2 cellular contexts compared by ENCODE assay signal in the genomic region with DNA sequence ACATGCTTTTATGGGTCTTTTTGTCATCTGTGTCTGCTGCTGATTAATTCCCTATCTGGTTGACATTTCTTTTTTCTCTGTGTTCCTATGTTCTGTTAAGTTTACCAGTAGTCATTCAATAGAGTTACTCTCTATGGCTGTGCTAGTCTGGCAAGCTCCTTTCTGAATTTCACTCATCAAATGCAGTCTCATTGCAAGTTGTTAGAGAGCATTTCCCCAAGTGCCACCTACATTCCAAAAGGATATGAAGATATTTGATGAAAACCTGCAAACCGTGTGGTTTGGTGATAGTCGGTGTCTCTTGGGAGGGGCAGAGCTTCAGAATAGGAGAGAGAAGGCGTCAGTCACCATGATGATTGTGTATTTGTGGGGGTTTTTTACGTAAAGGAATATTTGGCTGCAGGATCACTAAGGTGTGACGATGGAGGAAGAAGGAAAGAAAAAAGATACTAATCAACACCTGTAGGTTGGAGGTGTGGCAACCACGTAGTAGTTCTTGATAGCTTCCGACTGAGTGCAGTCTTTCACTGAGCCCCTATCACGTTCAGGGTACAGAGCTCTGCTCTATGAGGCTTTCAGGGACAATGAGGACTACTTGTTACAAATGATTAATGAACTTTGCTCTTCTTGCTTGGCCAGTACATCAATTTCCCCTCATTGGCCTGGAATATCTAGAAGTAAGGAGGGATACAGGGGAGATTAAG.
TF ChIP-seq lines count a peak whose summit lies in the region.

No MANE protein-coding gene starts in this region.

TF ChIP-seq in K562, 482 proteins besides CTCF, POLR2A, EP300 and RAD21 (continues in another document):
- no peak; the same call in 1 of the 2 replicates for TF ChIP-seq KAT7 (CRISPR knock-in tag; IDR thresholded peaks at IDR 0.05; ENCODE audit: borderline replicate concordance)
- TF ChIP-seq ZNF551 (CRISPR knock-in tag; IDR thresholded peaks at IDR 0.05): no peak
- TF ChIP-seq, protein P1, sequence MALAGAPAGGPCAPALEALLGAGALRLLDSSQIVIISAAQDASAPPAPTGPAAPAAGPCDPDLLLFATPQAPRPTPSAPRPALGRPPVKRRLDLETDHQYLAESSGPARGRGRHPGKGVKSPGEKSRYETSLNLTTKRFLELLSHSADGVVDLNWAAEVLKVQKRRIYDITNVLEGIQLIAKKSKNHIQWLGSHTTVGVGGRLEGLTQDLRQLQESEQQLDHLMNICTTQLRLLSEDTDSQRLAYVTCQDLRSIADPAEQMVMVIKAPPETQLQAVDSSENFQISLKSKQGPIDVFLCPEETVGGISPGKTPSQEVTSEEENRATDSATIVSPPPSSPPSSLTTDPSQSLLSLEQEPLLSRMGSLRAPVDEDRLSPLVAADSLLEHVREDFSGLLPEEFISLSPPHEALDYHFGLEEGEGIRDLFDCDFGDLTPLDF (CRISPR knock-in tag; IDR thresholded peaks at IDR 0.05): no peak
- TF ChIP-seq, protein P2, sequence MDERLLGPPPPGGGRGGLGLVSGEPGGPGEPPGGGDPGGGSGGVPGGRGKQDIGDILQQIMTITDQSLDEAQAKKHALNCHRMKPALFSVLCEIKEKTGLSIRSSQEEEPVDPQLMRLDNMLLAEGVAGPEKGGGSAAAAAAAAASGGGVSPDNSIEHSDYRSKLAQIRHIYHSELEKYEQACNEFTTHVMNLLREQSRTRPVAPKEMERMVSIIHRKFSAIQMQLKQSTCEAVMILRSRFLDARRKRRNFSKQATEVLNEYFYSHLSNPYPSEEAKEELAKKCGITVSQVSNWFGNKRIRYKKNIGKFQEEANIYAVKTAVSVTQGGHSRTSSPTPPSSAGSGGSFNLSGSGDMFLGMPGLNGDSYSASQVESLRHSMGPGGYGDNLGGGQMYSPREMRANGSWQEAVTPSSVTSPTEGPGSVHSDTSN (CRISPR knock-in tag; IDR thresholded peaks at IDR 0.05; ENCODE audit: low read depth): no peak
- TF ChIP-seq, protein P2 (tag; conservative IDR thresholded peaks at IDR 0.05; ENCODE audit: low read depth): peak; percentile 30; the same call in 1 of the 2 replicates
- no peak for TF ChIP-seq KDM5B (IDR thresholded peaks at IDR 0.05; ENCODE audit: insufficient replicate concordance, low read depth, low read length)
- no peak for TF ChIP-seq ZNF354B (CRISPR knock-in tag; IDR thresholded peaks at IDR 0.05)
- no peak for TF ChIP-seq NR4A1 (CRISPR knock-in tag; IDR thresholded peaks at IDR 0.05)
- no peak for TF ChIP-seq NR4A1 (tag; IDR thresholded peaks at IDR 0.05)
- TF ChIP-seq ZFPM2 (CRISPR knock-in tag; IDR thresholded peaks at IDR 0.05): 0 out of 2 replicates have a peak, but pooled peaks have one; percentile 12
- 0 out of 4 replicates have a peak, but pooled peaks of 1 of the 2 experiments have one; percentile 61 for TF ChIP-seq TEAD1 (CRISPR knock-in tag; IDR thresholded peaks at IDR 0.05)
- TF ChIP-seq NCOA4 (IDR thresholded peaks at IDR 0.05; ENCODE audit: partially characterized antibody): no peak
- no peak for TF ChIP-seq PTRF (tag; IDR thresholded peaks at IDR 0.05)
- TF ChIP-seq, protein P3, sequence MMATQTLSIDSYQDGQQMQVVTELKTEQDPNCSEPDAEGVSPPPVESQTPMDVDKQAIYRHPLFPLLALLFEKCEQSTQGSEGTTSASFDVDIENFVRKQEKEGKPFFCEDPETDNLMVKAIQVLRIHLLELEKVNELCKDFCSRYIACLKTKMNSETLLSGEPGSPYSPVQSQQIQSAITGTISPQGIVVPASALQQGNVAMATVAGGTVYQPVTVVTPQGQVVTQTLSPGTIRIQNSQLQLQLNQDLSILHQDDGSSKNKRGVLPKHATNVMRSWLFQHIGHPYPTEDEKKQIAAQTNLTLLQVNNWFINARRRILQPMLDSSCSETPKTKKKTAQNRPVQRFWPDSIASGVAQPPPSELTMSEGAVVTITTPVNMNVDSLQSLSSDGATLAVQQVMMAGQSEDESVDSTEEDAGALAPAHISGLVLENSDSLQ (IDR thresholded peaks at IDR 0.05): peak; percentile 16; the same call in 1 of the 2 replicates
- 0 out of 2 replicates have a peak, but pooled peaks have one; percentile 6 for TF ChIP-seq CTBP1 (IDR thresholded peaks at IDR 0.05; ENCODE audit: borderline replicate concordance)
- TF ChIP-seq TBL1XR1 (IDR thresholded peaks at IDR 0.05; ENCODE audit: low read length in 2 of 2): no peak
- TF ChIP-seq, protein P4, sequence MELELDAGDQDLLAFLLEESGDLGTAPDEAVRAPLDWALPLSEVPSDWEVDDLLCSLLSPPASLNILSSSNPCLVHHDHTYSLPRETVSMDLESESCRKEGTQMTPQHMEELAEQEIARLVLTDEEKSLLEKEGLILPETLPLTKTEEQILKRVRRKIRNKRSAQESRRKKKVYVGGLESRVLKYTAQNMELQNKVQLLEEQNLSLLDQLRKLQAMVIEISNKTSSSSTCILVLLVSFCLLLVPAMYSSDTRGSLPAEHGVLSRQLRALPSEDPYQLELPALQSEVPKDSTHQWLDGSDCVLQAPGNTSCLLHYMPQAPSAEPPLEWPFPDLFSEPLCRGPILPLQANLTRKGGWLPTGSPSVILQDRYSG (tag; conservative IDR thresholded peaks at IDR 0.05; ENCODE audit: low read depth): no peak
- TF ChIP-seq PRPF4 (IDR thresholded peaks at IDR 0.05; ENCODE audit: insufficient read depth, low read depth, low read length, poor library complexity, severe bottlenecking): no peak
- TF ChIP-seq RB1 (IDR thresholded peaks at IDR 0.05; ENCODE audit: low read depth): no peak
- TF ChIP-seq TAF1 (IDR thresholded peaks at IDR 0.05; ENCODE audit: control insufficient read depth, extremely low read depth, insufficient read depth, low read length, severe bottlenecking): no peak
- no peak for TF ChIP-seq ZNF316 (IDR thresholded peaks at IDR 0.05)
- TF ChIP-seq KAT2B (IDR thresholded peaks at IDR 0.05; ENCODE audit: low read depth, low read length): no peak
- TF ChIP-seq, protein P5, sequence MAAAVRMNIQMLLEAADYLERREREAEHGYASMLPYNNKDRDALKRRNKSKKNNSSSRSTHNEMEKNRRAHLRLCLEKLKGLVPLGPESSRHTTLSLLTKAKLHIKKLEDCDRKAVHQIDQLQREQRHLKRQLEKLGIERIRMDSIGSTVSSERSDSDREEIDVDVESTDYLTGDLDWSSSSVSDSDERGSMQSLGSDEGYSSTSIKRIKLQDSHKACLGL (CRISPR knock-in tag; IDR thresholded peaks at IDR 0.05; ENCODE audit: borderline replicate concordance, poor library complexity, severe bottlenecking): no peak
- TF ChIP-seq POLR2H (tag; IDR thresholded peaks at IDR 0.05; ENCODE audit: low read depth): no peak

TF ChIP-seq in SK-N-SH treated with all-trans-retinoic acid at 6 μM for 48 hours, 23 proteins besides CTCF, POLR2A, EP300 and RAD21:
- no peak for TF ChIP-seq ZNF70 (CRISPR knock-in tag; IDR thresholded peaks at IDR 0.05)
- TF ChIP-seq, protein P6, sequence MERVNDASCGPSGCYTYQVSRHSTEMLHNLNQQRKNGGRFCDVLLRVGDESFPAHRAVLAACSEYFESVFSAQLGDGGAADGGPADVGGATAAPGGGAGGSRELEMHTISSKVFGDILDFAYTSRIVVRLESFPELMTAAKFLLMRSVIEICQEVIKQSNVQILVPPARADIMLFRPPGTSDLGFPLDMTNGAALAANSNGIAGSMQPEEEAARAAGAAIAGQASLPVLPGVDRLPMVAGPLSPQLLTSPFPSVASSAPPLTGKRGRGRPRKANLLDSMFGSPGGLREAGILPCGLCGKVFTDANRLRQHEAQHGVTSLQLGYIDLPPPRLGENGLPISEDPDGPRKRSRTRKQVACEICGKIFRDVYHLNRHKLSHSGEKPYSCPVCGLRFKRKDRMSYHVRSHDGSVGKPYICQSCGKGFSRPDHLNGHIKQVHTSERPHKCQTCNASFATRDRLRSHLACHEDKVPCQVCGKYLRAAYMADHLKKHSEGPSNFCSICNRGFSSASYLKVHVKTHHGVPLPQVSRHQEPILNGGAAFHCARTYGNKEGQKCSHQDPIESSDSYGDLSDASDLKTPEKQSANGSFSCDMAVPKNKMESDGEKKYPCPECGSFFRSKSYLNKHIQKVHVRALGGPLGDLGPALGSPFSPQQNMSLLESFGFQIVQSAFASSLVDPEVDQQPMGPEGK (CRISPR knock-in tag; IDR thresholded peaks at IDR 0.05; ENCODE audit: borderline replicate concordance): no peak
- TF ChIP-seq GLIS3 (CRISPR knock-in tag; IDR thresholded peaks at IDR 0.05): no peak
- TF ChIP-seq ZNF8 (CRISPR knock-in tag; IDR thresholded peaks at IDR 0.05): no peak
- TF ChIP-seq ZFP30 (CRISPR knock-in tag; IDR thresholded peaks at IDR 0.05): no peak
- no peak for TF ChIP-seq TOX (CRISPR knock-in tag; IDR thresholded peaks at IDR 0.05; ENCODE audit: borderline replicate concordance)
- no peak for TF ChIP-seq ZNF565 (CRISPR knock-in tag; conservative IDR thresholded peaks at IDR 0.05; ENCODE audit: low read depth)
- no peak for TF ChIP-seq ZFP3 (CRISPR knock-in tag; IDR thresholded peaks at IDR 0.05)
- TF ChIP-seq CSDC2 (CRISPR knock-in tag; IDR thresholded peaks at IDR 0.05): no peak
- TF ChIP-seq ZC3H10 (CRISPR knock-in tag; IDR thresholded peaks at IDR 0.05): no peak
- TF ChIP-seq, protein P7, sequence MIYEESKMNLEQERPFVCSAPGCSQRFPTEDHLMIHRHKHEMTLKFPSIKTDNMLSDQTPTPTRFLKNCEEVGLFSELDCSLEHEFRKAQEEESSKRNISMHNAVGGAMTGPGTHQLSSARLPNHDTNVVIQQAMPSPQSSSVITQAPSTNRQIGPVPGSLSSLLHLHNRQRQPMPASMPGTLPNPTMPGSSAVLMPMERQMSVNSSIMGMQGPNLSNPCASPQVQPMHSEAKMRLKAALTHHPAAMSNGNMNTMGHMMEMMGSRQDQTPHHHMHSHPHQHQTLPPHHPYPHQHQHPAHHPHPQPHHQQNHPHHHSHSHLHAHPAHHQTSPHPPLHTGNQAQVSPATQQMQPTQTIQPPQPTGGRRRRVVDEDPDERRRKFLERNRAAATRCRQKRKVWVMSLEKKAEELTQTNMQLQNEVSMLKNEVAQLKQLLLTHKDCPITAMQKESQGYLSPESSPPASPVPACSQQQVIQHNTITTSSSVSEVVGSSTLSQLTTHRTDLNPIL (CRISPR knock-in tag; IDR thresholded peaks at IDR 0.05; ENCODE audit: low read depth): no peak
- TF ChIP-seq, protein P8, sequence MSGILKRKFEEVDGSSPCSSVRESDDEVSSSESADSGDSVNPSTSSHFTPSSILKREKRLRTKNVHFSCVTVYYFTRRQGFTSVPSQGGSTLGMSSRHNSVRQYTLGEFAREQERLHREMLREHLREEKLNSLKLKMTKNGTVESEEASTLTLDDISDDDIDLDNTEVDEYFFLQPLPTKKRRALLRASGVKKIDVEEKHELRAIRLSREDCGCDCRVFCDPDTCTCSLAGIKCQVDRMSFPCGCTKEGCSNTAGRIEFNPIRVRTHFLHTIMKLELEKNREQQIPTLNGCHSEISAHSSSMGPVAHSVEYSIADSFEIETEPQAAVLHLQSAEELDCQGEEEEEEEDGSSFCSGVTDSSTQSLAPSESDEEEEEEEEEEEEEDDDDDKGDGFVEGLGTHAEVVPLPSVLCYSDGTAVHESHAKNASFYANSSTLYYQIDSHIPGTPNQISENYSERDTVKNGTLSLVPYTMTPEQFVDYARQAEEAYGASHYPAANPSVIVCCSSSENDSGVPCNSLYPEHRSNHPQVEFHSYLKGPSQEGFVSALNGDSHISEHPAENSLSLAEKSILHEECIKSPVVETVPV (CRISPR knock-in tag; IDR thresholded peaks at IDR 0.05): no peak
- TF ChIP-seq SNAI2 (CRISPR knock-in tag; IDR thresholded peaks at IDR 0.05): no peak
- TF ChIP-seq ISL1 (CRISPR knock-in tag; IDR thresholded peaks at IDR 0.05): no peak
- TF ChIP-seq, protein P9, sequence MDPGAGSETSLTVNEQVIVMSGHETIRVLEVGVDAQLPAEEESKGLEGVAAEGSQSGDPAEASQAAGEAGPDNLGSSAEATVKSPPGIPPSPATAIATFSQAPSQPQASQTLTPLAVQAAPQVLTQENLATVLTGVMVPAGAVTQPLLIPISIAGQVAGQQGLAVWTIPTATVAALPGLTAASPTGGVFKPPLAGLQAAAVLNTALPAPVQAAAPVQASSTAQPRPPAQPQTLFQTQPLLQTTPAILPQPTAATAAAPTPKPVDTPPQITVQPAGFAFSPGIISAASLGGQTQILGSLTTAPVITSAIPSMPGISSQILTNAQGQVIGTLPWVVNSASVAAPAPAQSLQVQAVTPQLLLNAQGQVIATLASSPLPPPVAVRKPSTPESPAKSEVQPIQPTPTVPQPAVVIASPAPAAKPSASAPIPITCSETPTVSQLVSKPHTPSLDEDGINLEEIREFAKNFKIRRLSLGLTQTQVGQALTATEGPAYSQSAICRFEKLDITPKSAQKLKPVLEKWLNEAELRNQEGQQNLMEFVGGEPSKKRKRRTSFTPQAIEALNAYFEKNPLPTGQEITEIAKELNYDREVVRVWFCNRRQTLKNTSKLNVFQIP (CRISPR knock-in tag; IDR thresholded peaks at IDR 0.05; ENCODE audit: borderline replicate concordance, low read depth): no peak
- TF ChIP-seq OSR1 (CRISPR knock-in tag; IDR thresholded peaks at IDR 0.05): no peak
